In genomic region chr9:136138566-136138965, GRCh38 we compare ENCODE assay signal across 8 cellular contexts. TPM values are rescaled to one million over a fixed set of nuclear protein-coding genes. Genes with fewer than 3 reads are reported as not detected.
DNase-seq lines count a peak whose midpoint lies in the region; ATAC-seq and TF ChIP-seq lines count a peak whose summit lies in the region.

No MANE protein-coding gene starts in this region.

- TF ChIP-seq CTCF in osteoblast (IDR thresholded peaks at IDR 0.05; ENCODE audit: extremely low read depth, low read depth, low read length): peak; percentile 32

- H3K4me3 Mint-ChIP-seq in activated CD4-positive, alpha-beta T cell treated with anti-CD3 and anti-CD28 coated beads for 36 hours: no peak overlapping the region
- no peak overlapping the region for H3K4me3 Mint-ChIP-seq in activated naive CD8-positive, alpha-beta T cell treated with anti-CD3 and anti-CD28 coated beads for 36 hours

- H3K9me3 Mint-ChIP-seq in activated CD4-positive, alpha-beta T cell treated with anti-CD3 and anti-CD28 coated beads for 36 hours (ENCODE audit: low read depth): no peaks in the 10 kb centered on the region
- H3K9me3 Mint-ChIP-seq in activated naive CD8-positive, alpha-beta T cell treated with anti-CD3 and anti-CD28 coated beads for 36 hours: no peaks in the 10 kb centered on the region

- DNase-seq in activated CD4-positive, alpha-beta T cell treated with anti-CD3 and anti-CD28 coated beads for 36 hours: peak; percentile 79
- DNase-seq in activated CD4-positive, alpha-beta T cell treated with anti-CD3 and anti-CD28 coated beads for 1 hour: no peak
- peak; percentile 22 for DNase-seq in NCI-H1436 treated with DMSO at 0.1 percent for 48 hours (lab: John Stamatoyannopoulos, UW)
- peak; percentile 55 for DNase-seq in activated naive CD8-positive, alpha-beta T cell treated with anti-CD3 and anti-CD28 coated beads for 36 hours
- DNase-seq in osteoblast (ENCODE audit: insufficient read length, low spot score, missing footprints): peak; percentile 91
- no peak for DNase-seq in amygdala (lab: John Stamatoyannopoulos, UW)

- H3K79me2 ChIP-seq in osteoblast (ENCODE audit: insufficient read depth, low read length): no peaks in the 10 kb centered on the region

- no peaks in the 10 kb centered on the region for H3K9me3 ChIP-seq in osteoblast (ENCODE audit: low read depth, low read length)

- POLR2A ChIA-PET in activated CD4-positive, alpha-beta T cell treated with anti-CD3 and anti-CD28 coated beads for 36 hours (lab: Charles Lee): no interaction called here

- no peak overlapping the region for H3K27ac ChIP-seq in osteoblast (ENCODE audit: low read depth, low read length)

- H3K4me1 ChIP-seq in osteoblast (ENCODE audit: insufficient read depth, low read length): no peaks in the 10 kb centered on the region

- ATAC-seq in activated CD4-positive, alpha-beta T cell treated with anti-CD3 and anti-CD28 coated beads for 36 hours: no peak
- no peak for ATAC-seq in HG02840 (IDR thresholded peaks at IDR 0.05; ENCODE audit: low FRiP score, unreplicated experiment)
- ATAC-seq in HG03354 (IDR thresholded peaks at IDR 0.05; ENCODE audit: poor library complexity, severe bottlenecking, unreplicated experiment): no peak

- no peaks in the 10 kb centered on the region for H4K20me1 ChIP-seq in osteoblast (ENCODE audit: insufficient read depth, low read length)

- no peak overlapping the region for H3K27ac Mint-ChIP-seq in activated CD4-positive, alpha-beta T cell treated with anti-CD3 and anti-CD28 coated beads for 36 hours
- no peak overlapping the region for H3K27ac Mint-ChIP-seq in activated naive CD8-positive, alpha-beta T cell treated with anti-CD3 and anti-CD28 coated beads for 36 hours

- H3K27me3 Mint-ChIP-seq in activated CD4-positive, alpha-beta T cell treated with anti-CD3 and anti-CD28 coated beads for 36 hours: peaks cover 10% of the 10 kb centered on the region
- H3K27me3 Mint-ChIP-seq in activated naive CD8-positive, alpha-beta T cell treated with anti-CD3 and anti-CD28 coated beads for 36 hours: peaks cover 23% of the 10 kb centered on the region

- no peak overlapping the region for H2AFZ ChIP-seq in osteoblast (ENCODE audit: low read length)

- H3K27me3 ChIP-seq in osteoblast (ENCODE audit: insufficient read depth, low read length): peaks cover 21% of the 10 kb centered on the region

- H3K4me3 ChIP-seq in osteoblast (ENCODE audit: insufficient read depth, low read length): no peak overlapping the region

- H3K4me2 ChIP-seq in osteoblast (ENCODE audit: insufficient read depth, low read length): no peak overlapping the region

- H3K36me3 ChIP-seq in osteoblast (ENCODE audit: insufficient read depth, low read length): no peaks in the 10 kb centered on the region

- no peaks in the 10 kb centered on the region for H3K36me3 Mint-ChIP-seq in activated CD4-positive, alpha-beta T cell treated with anti-CD3 and anti-CD28 coated beads for 36 hours (ENCODE audit: low read depth)
- H3K36me3 Mint-ChIP-seq in activated naive CD8-positive, alpha-beta T cell treated with anti-CD3 and anti-CD28 coated beads for 36 hours: no peaks in the 10 kb centered on the region

- intact Hi-C loops in activated CD4-positive, alpha-beta T cell treated with anti-CD3 and anti-CD28 coated beads for 36 hours (cut with DNase I, micrococcal nuclease): no loop called here

- peaks cover 1% of the 10 kb centered on the region for H3K4me1 Mint-ChIP-seq in activated CD4-positive, alpha-beta T cell treated with anti-CD3 and anti-CD28 coated beads for 36 hours
- H3K4me1 Mint-ChIP-seq in activated naive CD8-positive, alpha-beta T cell treated with anti-CD3 and anti-CD28 coated beads for 36 hours: no peaks in the 10 kb centered on the region

- CTCF ChIA-PET in activated CD4-positive, alpha-beta T cell treated with anti-CD3 and anti-CD28 coated beads for 36 hours (lab: Charles Lee): interaction anchor here (0.6 to 1.2 kb wide), 4 partner anchors 149 to 388 kb away, joined by 3 to 4 read pairs (median 3); no protein-coding TSS in a partner anchor

RNA-seq across cellular contexts. Expression of gene TMEM250, which starts 19.9 kb away (rescaled TPM):
- 10 to 100 TPM; 25.4 to 28.8 TPM for total RNA-seq in activated CD4-positive, alpha-beta T cell treated with anti-CD3 and anti-CD28 coated beads for 36 hours
- 10 to 100 TPM; 27.2 to 28.7 TPM for total RNA-seq in activated naive CD8-positive, alpha-beta T cell treated with anti-CD3 and anti-CD28 coated beads for 36 hours
- 52.7 and 65.5 TPM in 2 replicates for total RNA-seq in osteoblast

RNA-seq across cellular contexts. Expression of gene NACC2, which starts 43.5 kb away (rescaled TPM):
- total RNA-seq in activated CD4-positive, alpha-beta T cell treated with anti-CD3 and anti-CD28 coated beads for 36 hours: 1 to 10 TPM; 4.2 to 5.2 TPM
- 1 to 10 TPM; 5.3 to 5.6 TPM for total RNA-seq in activated naive CD8-positive, alpha-beta T cell treated with anti-CD3 and anti-CD28 coated beads for 36 hours
- total RNA-seq in osteoblast: 25.3 and 32.9 TPM in 2 replicates

Comparison
In these comparisons a context has a peak if more than half of its experiments do, and no peak if none do; other contexts are left out.
1. DNase-seq: peak in activated CD4-positive, alpha-beta T cell treated with anti-CD3 and anti-CD28 coated beads for 36 hours (single experiment), NCI-H1436 treated with DMSO at 0.1 percent for 48 hours (single experiment), activated naive CD8-positive, alpha-beta T cell treated with anti-CD3 and anti-CD28 coated beads for 36 hours (single experiment) and osteoblast (single experiment); none in activated CD4-positive, alpha-beta T cell treated with anti-CD3 and anti-CD28 coated beads for 1 hour (single experiment) and amygdala (0 of 56).